23 cellular contexts compared by ENCODE assay signal in the genomic region with DNA sequence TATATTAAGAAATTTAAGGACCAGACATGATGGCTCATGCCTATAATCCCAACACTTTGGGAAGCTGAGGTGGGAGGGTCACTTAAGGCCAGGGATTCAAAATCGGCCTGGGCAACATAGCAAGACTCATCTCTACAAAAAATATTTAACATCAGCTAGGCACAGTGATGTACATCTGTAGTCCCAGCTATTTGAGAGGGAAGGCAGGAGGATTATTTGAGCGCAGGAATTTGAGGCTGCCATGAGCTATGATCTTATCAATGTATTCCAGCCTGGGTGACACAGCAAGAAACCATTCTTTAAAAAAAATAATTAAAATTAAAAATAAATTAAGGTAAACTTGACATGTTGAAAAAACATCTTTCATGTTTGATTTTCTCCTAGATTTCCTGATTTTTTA.
"Had no signal": no experiment of that assay in that cellular context is flagged by ENCODE, and none has a peak within 500 bp of the region (broad histone marks: within the 10 kb centered on the region; RNA-seq: fewer than 3 reads in every experiment).

No MANE protein-coding gene starts in this region.

- H3K27me3 ChIP-seq: stomach, suprapubic skin, testis, thyroid gland, tibial artery, tibial nerve, transverse colon, upper lobe of left lung, upper lobe of right lung, uterus, vagina had no signal

- H3K27ac ChIP-seq: stomach, suprapubic skin, testis, thoracic aorta, thyroid gland, tibial artery, tibial nerve, transverse colon, upper lobe of left lung, upper lobe of right lung, uterus, vagina had no signal

- DNase-seq: stimulated activated CD4-positive, alpha-beta T cell treated with anti-CD3 and anti-CD28 coated beads, Interleukin-2, amount 100 ng/mL, for 48 hours; stimulated activated CD4-positive, alpha-beta T cell treated with anti-CD3 and anti-CD28 coated beads, Interleukin-4, amount 100 ng/mL, for 1 hour; stimulated activated CD4-positive, alpha-beta T cell treated with anti-CD3 and anti-CD28 coated beads, Interleukin-4, amount 100 ng/mL, for 24 hours; stimulated activated CD4-positive, alpha-beta T cell treated with anti-CD3 and anti-CD28 coated beads, Interleukin-4, amount 100 ng/mL, for 4 hours; stimulated activated CD8-positive, alpha-beta memory T cell treated with anti-CD3 and anti-CD28 coated beads, Interleukin-4, amount 100 ng/mL, for 48 hours; stimulated activated naive B cell treated with anti-CD40 and anti-IgM and Interleukin-4, amounts not matched to agents 10 μg/mL and 1 μg/mL and 100 μg/mL, for 72 hours; stimulated activated naive CD4-positive, alpha-beta T cell; stimulated activated naive CD4-positive, alpha-beta T cell treated with Interleukin-2 at 50 U/mL for 16 hours; stimulated activated naive CD8-positive, alpha-beta T cell treated with anti-CD3 and anti-CD28 coated beads, Interleukin-15, amount 100 ng/mL, for 72 hours; stimulated activated naive CD8-positive, alpha-beta T cell treated with anti-CD3 and anti-CD28 coated beads, Interleukin-15, Interleukin-2, amounts not matched to agents 100 U/mL and 50 U/mL, for 24 hours; stomach; substantia nigra; testis; thyroid gland; tibial artery; transverse colon; upper lobe of left lung; upper lobe of right lung; uterus had no signal

- H3K4me1 ChIP-seq: stomach, suprapubic skin, testis, thyroid gland, tibial artery, tibial nerve, transverse colon, upper lobe of left lung, upper lobe of right lung, uterus, vagina had no signal

- H3K9me3 ChIP-seq: testis, thyroid gland, transverse colon, upper lobe of right lung, uterus, vagina had no signal

- H3K4me3 ChIP-seq: stomach, suprapubic skin, testis, thoracic aorta, thyroid gland, tibial artery, tibial nerve, transverse colon, upper lobe of left lung, upper lobe of right lung, uterus, vagina had no signal

- H3K36me3 ChIP-seq: stomach, suprapubic skin, thoracic aorta, thyroid gland, tibial artery, tibial nerve, transverse colon, upper lobe of left lung, upper lobe of right lung, uterus, vagina had no signal
